ENCODE assay signal across 9 cellular contexts in genomic region chrX:40646489-40647306, GRCh38. TPM values are rescaled to one million over a fixed set of nuclear protein-coding genes. Genes with fewer than 3 reads are reported as not detected.
A peak's percentile ranks its signal among the peaks of the same experiment; 100 is the strongest.
DNase-seq lines count a peak whose midpoint lies in the region; ATAC-seq and TF ChIP-seq lines count a peak whose summit lies in the region.
"Had no signal": no experiment of that assay in that cellular context is flagged by ENCODE, and none has a peak within 500 bp of the region (broad histone marks: within the 10 kb centered on the region; RNA-seq: fewer than 3 reads in every experiment).

No MANE protein-coding gene starts in this region.

- POLR2A ChIA-PET in WTC11 (lab: Charles Lee), result no interaction called here

- no peak for TF ChIP-seq CTCF in WTC11 (IDR thresholded peaks at IDR 0.05)

- H3K27ac ChIP-seq in cingulate gyrus (ENCODE audit: low read depth, low read length), result peak overlapping the region; percentile 60

- H3K27ac Mint-ChIP-seq in IgD-negative memory B cell (peak overlapping the region; percentile 95 to 97 (median 97)), WTC11 (peak overlapping the region; percentile 28)

- H3K27me3 Mint-ChIP-seq in IgD-negative memory B cell (no peaks in the 10 kb centered on the region), WTC11 (ENCODE audit: low read depth) (no peaks in the 10 kb centered on the region; the same call in 1 of the 2 replicates)

- intact Hi-C loops in left colon (cut with DNase I, micrococcal nuclease), result no loop called here

- peak; percentile 14 for ATAC-seq in GM21528 (IDR thresholded peaks at IDR 0.05; ENCODE audit: low FRiP score, unreplicated experiment)
- peak; percentile 33 for ATAC-seq in WTC11
- ATAC-seq in left colon, result peak; percentile 63

- H3K4me1 Mint-ChIP-seq in IgD-negative memory B cell (peaks cover 30 to 32% (median 30%) of the 10 kb centered on the region in 3 donors), WTC11 (peaks cover 19% of the 10 kb centered on the region)

- CTCF ChIA-PET in WTC11 (lab: Charles Lee), result no interaction called here

- peak; percentile 2 for DNase-seq in COR-L47 (lab: John Stamatoyannopoulos, UW)
- DNase-seq in WTC11 (ENCODE audit: low spot score), result peak; percentile 16
- DNase-seq in left colon, result peak; percentile 49 to 70
- peak; percentile 15 for DNase-seq in stimulated activated CD8-positive, alpha-beta memory T cell treated with anti-CD3 and anti-CD28 coated beads, Interleukin-12 subunit alpha, Interleukin-12 subunit beta, amount 100 ng/mL, for 4 hours (ENCODE audit: low read depth)
- no peak for DNase-seq in NCI-H1694 treated with DMSO at 0.1 percent for 48 hours (lab: John Stamatoyannopoulos, UW)

- no peaks in the 10 kb centered on the region for H3K9me3 Mint-ChIP-seq in IgD-negative memory B cell
- no peaks in the 10 kb centered on the region for H3K9me3 Mint-ChIP-seq in WTC11

- H3K36me3 Mint-ChIP-seq in IgD-negative memory B cell (peaks cover under 1% of the 10 kb centered on the region), WTC11 (peaks cover 12% of the 10 kb centered on the region)

- H3K4me3 Mint-ChIP-seq in IgD-negative memory B cell (peak overlapping the region; percentile 89 to 99 (median 92)), WTC11 (peak overlapping the region; percentile 89)

TF ChIP-seq in WTC11, 78 proteins besides CTCF, POLR2A, EP300 and RAD21:
- no peak for TF ChIP-seq NFE2L1 (CRISPR knock-in tag; IDR thresholded peaks at IDR 0.05)

RNA-seq across cellular contexts. Expression of gene CXorf38, which starts 0.7 kb away (rescaled TPM):
- 35.3 TPM for polyA plus RNA-seq in IgD-negative memory B cell
- total RNA-seq in WTC11 (2021), result 10.0 to 10.4 TPM (median 10.0 TPM) in 3 replicates
- total RNA-seq in left colon, result 10 to 100 TPM; 15.5 to 16.7 TPM

RNA-seq across cellular contexts. Expression of gene MPC1L, which starts 23.5 kb away (rescaled TPM):
- not detected for polyA plus RNA-seq in IgD-negative memory B cell
- not detected in 3 replicates for total RNA-seq in WTC11 (2021)
- total RNA-seq in left colon, result not detected
- total RNA-seq: SK-MEL-5 had no signal
